ENCODE assay signal across 1 cellular context in the genomic region with DNA sequence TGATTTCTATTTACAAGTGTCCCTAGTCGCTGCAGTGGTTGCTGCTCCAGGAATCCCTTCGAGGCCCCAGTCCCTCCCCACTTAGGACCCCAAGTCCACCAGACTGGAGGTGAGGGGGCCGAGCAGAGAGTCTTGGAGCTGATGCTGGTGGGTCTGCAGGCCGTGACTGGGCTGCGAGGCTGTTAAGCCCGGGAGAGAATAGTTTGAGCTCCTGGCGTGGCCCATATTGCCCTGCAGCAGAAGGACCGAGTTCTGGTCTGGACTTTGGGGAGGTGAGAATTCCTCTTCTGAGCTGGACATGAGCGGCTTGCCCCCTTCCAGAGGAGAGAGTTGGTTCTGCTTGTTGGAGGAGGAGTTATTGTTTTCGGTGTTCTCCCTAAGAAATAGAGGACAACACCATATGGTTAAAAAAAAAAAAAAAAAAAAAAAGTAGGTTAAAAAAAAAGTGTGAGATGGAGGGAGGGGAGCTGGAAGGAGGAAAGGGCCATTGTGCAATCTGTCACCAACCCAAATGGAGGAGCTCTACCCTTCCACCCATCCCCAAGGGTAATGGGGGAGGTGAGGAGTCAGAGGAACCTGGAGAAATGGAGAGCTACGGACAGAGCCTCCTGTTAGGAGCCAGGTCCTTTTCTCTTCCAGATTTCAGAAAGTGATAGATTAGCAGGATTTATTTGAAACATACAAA.
TF ChIP-seq lines count a peak whose summit lies in the region.

No MANE protein-coding gene starts in this region.

TF ChIP-seq in SK-N-SH, 30 proteins besides CTCF, POLR2A, EP300 and RAD21 (continued from another document):
- TF ChIP-seq USF2 (IDR thresholded peaks at IDR 0.05; ENCODE audit: borderline replicate concordance, low read depth, low read length) = no peak
- TF ChIP-seq FOXJ3 (CRISPR knock-in tag; IDR thresholded peaks at IDR 0.05) = no peak
- TF ChIP-seq POLR2AphosphoS5 (IDR thresholded peaks at IDR 0.05; ENCODE audit: low read depth, low read length) = no peak
- TF ChIP-seq JUND (IDR thresholded peaks at IDR 0.05) = no peak
- no peak for TF ChIP-seq TEAD4 (IDR thresholded peaks at IDR 0.05; ENCODE audit: borderline replicate concordance, insufficient read depth)
- peak; percentile 45; the same call in 1 of the 2 replicates for TF ChIP-seq TAF1 (IDR thresholded peaks at IDR 0.05; ENCODE audit: borderline replicate concordance, low read depth, low read length)
- TF ChIP-seq FOSL2 (IDR thresholded peaks at IDR 0.05; ENCODE audit: borderline replicate concordance, low read depth) = no peak
- no peak for TF ChIP-seq MAX (IDR thresholded peaks at IDR 0.05; ENCODE audit: low read depth)
- no peak for TF ChIP-seq RCOR1 (IDR thresholded peaks at IDR 0.05; ENCODE audit: low read length)
- TF ChIP-seq GABPA (IDR thresholded peaks at IDR 0.05; ENCODE audit: low read depth) = no peak
- TF ChIP-seq SIN3A (IDR thresholded peaks at IDR 0.05; ENCODE audit: borderline replicate concordance, low read depth, low read length) = peak; percentile 34; the same call in 1 of the 2 replicates
TF ChIP-seq in SK-N-SH: peak in this region for 2.
